In genomic region chr4:106301393-106302084, GRCh38 we compare ENCODE assay signal across 27 cellular contexts. TPM values are rescaled to one million over a fixed set of nuclear protein-coding genes. Genes with fewer than 3 reads are reported as not detected.
DNase-seq lines count a peak whose midpoint lies in the region; ATAC-seq, FAIRE-seq and TF ChIP-seq lines count a peak whose summit lies in the region.
"Had no signal": no experiment of that assay in that cellular context is flagged by ENCODE, and none has a peak within 500 bp of the region (broad histone marks: within the 10 kb centered on the region; RNA-seq: fewer than 3 reads in every experiment).

No MANE protein-coding gene starts in this region.

- in situ Hi-C loops in GM23248 (cut with MboI): no loop called here
- in situ Hi-C loops in K562 (cut with MboI): loop anchor here (25.0 kb wide), 1 partner anchor 1411 kb away; the partner anchor contains the start of gene PAPSS1

- no peak overlapping the region for H2AFZ ChIP-seq in GM23248
- H2AFZ ChIP-seq in K562 (ENCODE audit: low read depth, low read length): no peak overlapping the region

- peaks cover 19% of the 10 kb centered on the region for H3K79me2 ChIP-seq in GM23248 (ENCODE audit: insufficient read depth)
- peaks cover 2% of the 10 kb centered on the region; the same call in 1 of the 3 replicates for H3K79me2 ChIP-seq in K562 (ENCODE audit: control insufficient read depth, insufficient read depth, low read length)

- H3K4me3 ChIP-seq in GM23248: no peak overlapping the region
- no peak overlapping the region for H3K4me3 ChIP-seq in K562
- H3K4me3 ChIP-seq: A549, dorsolateral prefrontal cortex, SK-N-MC, tibial nerve had no signal

- no peak for TF ChIP-seq CTCF in K562 (IDR thresholded peaks at IDR 0.05 in 2 of 3, conservative IDR thresholded peaks at IDR 0.05 in 1 of 3; ENCODE audit: insufficient read depth in 2 of 3, low read depth in 1 of 3, low read length in 3 of 3)

- H3K27ac ChIP-seq in GM23248 (peak overlapping the region; percentile 32), K562 (ENCODE audit: extremely low read depth, low read depth, low read length) (no peak overlapping the region)
- H3K27ac ChIP-seq: A549, dorsolateral prefrontal cortex, SK-N-MC, tibial nerve had no signal

- H3K4me2 ChIP-seq in GM23248 (ENCODE audit: unreplicated experiment) (peak overlapping the region; percentile 45), K562 (ENCODE audit: insufficient read depth, low read length) (no peak overlapping the region)
- H3K4me2 ChIP-seq: A549 had no signal

- no peaks in the 10 kb centered on the region for H4K20me1 ChIP-seq in GM23248 (ENCODE audit: insufficient read depth)
- H4K20me1 ChIP-seq in K562 (replicated peaks; ENCODE audit: control insufficient read depth, insufficient read depth, low read length): no peaks in the 10 kb centered on the region

- intact Hi-C loops in K562 (cut with micrococcal nuclease): no loop called here

- peaks cover 4% of the 10 kb centered on the region; the same call in 1 of the 2 replicates for H3K36me3 ChIP-seq in GM23248 (ENCODE audit: low read depth)
- H3K36me3 ChIP-seq in K562 (ENCODE audit: control insufficient read depth, insufficient read depth, low read length): peaks cover 40% of the 10 kb centered on the region; the same call in 2 of the 3 replicates

- H3K9ac ChIP-seq in GM23248: no peak overlapping the region
- no peak overlapping the region for H3K9ac ChIP-seq in K562 (ENCODE audit: insufficient read depth in 1 of 2, low read depth in 2 of 2, low read length in 2 of 2)

- H3K27me3 ChIP-seq in GM23248 (replicated peaks; ENCODE audit: insufficient read depth): no peaks in the 10 kb centered on the region
- H3K27me3 ChIP-seq in K562 (ENCODE audit: control insufficient read depth in 2 of 2, insufficient read depth in 2 of 2, low read length in 2 of 2): no peaks in the 10 kb centered on the region
- H3K27me3 ChIP-seq: dorsolateral prefrontal cortex, tibial nerve had no signal

- ATAC-seq in K562: no peak
- ATAC-seq in HG02610 (IDR thresholded peaks at IDR 0.05; ENCODE audit: unreplicated experiment): no peak
- ATAC-seq: A549; activated CD8-positive, alpha-beta T cell treated with anti-CD3 and anti-CD28 coated beads for 36 hours; stimulated activated naive CD8-positive, alpha-beta T cell treated with anti-CD3 and anti-CD28 coated beads, Interleukin-15, amount 100 ng/mL, for 72 hours had no signal

- DNase-seq in AG08395 (ENCODE audit: low spot score) (peak; percentile 9), GM23248 (peak; percentile 40), K562 (ENCODE audit: extremely low read depth in 1 of 4, low spot score in 3 of 4) (no peak), fibroblast of the conjunctiva (ENCODE audit: low read depth) (peak; percentile 17), cortex of kidney (lab: John Stamatoyannopoulos, UW) (no peak), glomerular visceral epithelial cell (ENCODE audit: extremely low spot score) (no peak), NCI-H2196 (lab: John Stamatoyannopoulos, UW; ENCODE audit: unreplicated experiment) (no peak)
- DNase-seq: activated B cell treated with CpG ODN at 0.5 μM for 24 hours; activated CD8-positive, alpha-beta T cell treated with anti-CD3 and anti-CD28 coated beads for 36 hours; activated naive CD4-positive, alpha-beta T cell; activated T-cell treated with anti-CD3 and anti-CD28 coated beads, Interleukin-2, amount 50 U/mL, for 1 hour; amygdala; C1 segment of cervical spinal cord; dorsolateral prefrontal cortex; GOT3; mammary epithelial cell; NCI-H1694 treated with DMSO at 0.1 percent for 48 hours; NCI-H2171 treated with DMSO at 0.1 percent for 48 hours; NCI-H526; RPMI8226; stimulated activated CD4-positive, alpha-beta T cell treated with anti-CD3 and anti-CD28 coated beads, Interleukin-12 subunit alpha, Interleukin-12 subunit beta, amount 100 ng/mL, for 4 hours; stimulated activated naive CD8-positive, alpha-beta T cell treated with anti-CD3 and anti-CD28 coated beads, Interleukin-15, amount 100 ng/mL, for 72 hours; T-helper 9 cell had no signal

- POLR2A ChIA-PET in K562 (lab: Yijun Ruan, JAX): no interaction called here

- TF ChIP-seq POLR2A in K562 (conservative IDR thresholded peaks at IDR 0.05): no peak

- peaks cover 7% of the 10 kb centered on the region for H3F3A ChIP-seq in GM23248 (ENCODE audit: insufficient read depth)

- CTCF ChIA-PET in K562 (lab: Yijun Ruan, JAX; ENCODE audit: low intra/inter-chr PET ratio): no interaction called here

- H3K4me1 ChIP-seq in GM23248 (ENCODE audit: insufficient read depth) (peaks cover 18% of the 10 kb centered on the region), K562 (replicated peaks in 1 of 2; ENCODE audit: control insufficient read depth in 2 of 2, insufficient read depth in 2 of 2, low read length in 2 of 2) (peaks cover 0 to 16% of the 10 kb centered on the region in 2 experiments; a peak in 3 of 5 replicates)
- H3K4me1 ChIP-seq: A549 had no signal

- FAIRE-seq in K562 (lab: Jason Lieb, UNC): no peak
- FAIRE-seq: A549 had no signal

- H3K9me1 ChIP-seq in K562 (ENCODE audit: control insufficient read depth, insufficient read depth, low read length): peaks cover 4% of the 10 kb centered on the region

- TF ChIP-seq EP300 in K562 (IDR thresholded peaks at IDR 0.05; ENCODE audit: low read length): no peak

- WGBS in GM23248 (ENCODE audit: low coverage in 1 of 2, low lambda C conversion rate in 2 of 2, missing lambda C conversion rate in 2 of 2), 2 experiments: 32 to 38% methylated on average over 2 of the region's 2 CpGs
- 80% methylated on average over 2 of the region's 2 CpGs for WGBS in K562 (ENCODE audit: insufficient coverage, low coverage, missing lambda C conversion rate)

- TF ChIP-seq RAD21 in K562 (CRISPR knock-in tag; conservative IDR thresholded peaks at IDR 0.05 in 1 of 2, IDR thresholded peaks at IDR 0.05 in 1 of 2): no peak

- no peaks in the 10 kb centered on the region for H3K9me3 ChIP-seq in GM23248 (ENCODE audit: low read depth)
- no peaks in the 10 kb centered on the region for H3K9me3 ChIP-seq in K562 (replicated peaks; ENCODE audit: control insufficient read depth, insufficient read depth, low read depth, low read length)
- H3K9me3 ChIP-seq: A549, tibial nerve had no signal

- H3K9me2 ChIP-seq in GM23248 (ENCODE audit: insufficient read depth): no peaks in the 10 kb centered on the region

- BruUV-seq in K562 (replicated peaks; lab: Mats Ljungman, UMichigan): no TSS peak

TF ChIP-seq in K562, 482 proteins besides CTCF, POLR2A, EP300 and RAD21 (continues in another document):
- TF ChIP-seq ZNF316 (IDR thresholded peaks at IDR 0.05) (peak; percentile 68), CBX2 (IDR thresholded peaks at IDR 0.05; ENCODE audit: insufficient read depth, low read length, poor library complexity, severe bottlenecking) (no peak), MAFF (IDR thresholded peaks at IDR 0.05; ENCODE audit: low read length) (0 out of 2 replicates have a peak, but pooled peaks have one; percentile 6), PPARD (CRISPR knock-in tag; IDR thresholded peaks at IDR 0.05) (no peak), XRCC5 (IDR thresholded peaks at IDR 0.05; ENCODE audit: low read depth, low read length) (no peak)

RNA-seq across cellular contexts. Expression of gene TBCK, which starts 14.5 kb away (rescaled TPM):
- 38.2 and 45.8 TPM in 2 replicates for total RNA-seq in GM23248 (2014; rRNA removed; shearing (Covaris generic))
- 29.2 and 35.2 TPM in 2 replicates for polyA plus RNA-seq in GM23248 (2016; fragmentation: Nextera tagmentation; extraction: Ambion mirVana)
- total RNA-seq in K562 (2011; cell fraction: chromatin; rRNA removed; ENCODE audit: low replicate concordance): 91.7 and 171 TPM in 2 replicates
- 55.7 and 67.0 TPM in 2 replicates for total RNA-seq in K562 (2011; cell fraction: nucleolus; rRNA removed)
- total RNA-seq in K562 (2011; cell fraction: nucleoplasm; rRNA removed): 69.7 and 80.2 TPM in 2 replicates
- total RNA-seq in K562 (2014; rRNA removed): 16.0 and 16.2 TPM in 2 replicates
- total RNA-seq in K562 (2014; rRNA removed; fragmentation: Illumina TruSeq; extraction: Trizol): 20.9 and 22.4 TPM in 2 replicates
- total RNA-seq in K562 (2015; rRNA removed; fragmentation: Illumina TruSeq; extraction: Trizol): 20.1 and 22.9 TPM in 2 replicates
- total RNA-seq in K562 (2021): 23.8 and 23.9 TPM in 2 replicates
- 21.7 and 26.6 TPM in 2 replicates for polyA plus RNA-seq in K562 (2011; rRNA removed)
- polyA plus RNA-seq in K562 (2011; cell fraction: cytosol; rRNA removed): 9.0 and 10.9 TPM in 2 replicates
- polyA plus RNA-seq in K562 (2011; cell fraction: nucleus; rRNA removed): 55.6 and 61.3 TPM in 2 replicates
- polyA plus RNA-seq in K562 (2012): 9.5 and 10.2 TPM in 2 replicates
- polyA plus RNA-seq in K562 (2014; fragmentation: Illumina TruSeq; extraction: Trizol): 9.1 and 11.3 TPM in 2 replicates
- 10 to 100 TPM in 1 of 2 experiments, 1 to 10 TPM in 1; 5.3 to 11.1 TPM for polyA plus RNA-seq in K562 (2014; fragmentation: Nextera tagmentation; extraction: Ambion mirVana)
- polyA plus RNA-seq in K562 (2014; rRNA removed): 10.6 and 15.7 TPM in 2 replicates
- 66.3 and 82.8 TPM in 2 replicates for polyA minus RNA-seq in K562 (2011; rRNA and poly(A)+ RNA removed)
- 11.5 and 12.3 TPM in 2 replicates for polyA minus RNA-seq in K562 (2011; cell fraction: cytosol; rRNA and poly(A)+ RNA removed)
- polyA minus RNA-seq in K562 (2011; cell fraction: nucleus; rRNA and poly(A)+ RNA removed): 160 and 215 TPM in 2 replicates

RNA-seq across cellular contexts. Expression of gene AIMP1, which starts 14.8 kb away (rescaled TPM):
- 45.5 and 45.9 TPM in 2 replicates for total RNA-seq in GM23248 (2014; rRNA removed; shearing (Covaris generic))
- polyA plus RNA-seq in GM23248 (2016; fragmentation: Nextera tagmentation; extraction: Ambion mirVana): 101 and 103 TPM in 2 replicates
- 5.0 and 25.9 TPM in 2 replicates for total RNA-seq in K562 (2011; cell fraction: chromatin; rRNA removed; ENCODE audit: low replicate concordance)
- total RNA-seq in K562 (2011; cell fraction: nucleolus; rRNA removed): 3.0 and 4.1 TPM in 2 replicates
- 7.5 and 13.0 TPM in 2 replicates for total RNA-seq in K562 (2011; cell fraction: nucleoplasm; rRNA removed)
- 28.7 and 39.9 TPM in 2 replicates for total RNA-seq in K562 (2014; rRNA removed)
- 71.5 and 98.0 TPM in 2 replicates for total RNA-seq in K562 (2014; rRNA removed; fragmentation: Illumina TruSeq; extraction: Trizol)
- total RNA-seq in K562 (2015; rRNA removed; fragmentation: Illumina TruSeq; extraction: Trizol): 42.9 and 48.7 TPM in 2 replicates
- total RNA-seq in K562 (2021): 65.9 and 70.1 TPM in 2 replicates
- polyA plus RNA-seq in K562 (2011; rRNA removed): 43.0 and 59.8 TPM in 2 replicates
- 3.7 and 10.7 TPM in 2 replicates for polyA plus RNA-seq in K562 (2011; cell fraction: cytosol; rRNA removed)
- 10.3 and 21.6 TPM in 2 replicates for polyA plus RNA-seq in K562 (2011; cell fraction: nucleus; rRNA removed)
- polyA plus RNA-seq in K562 (2012): 51.3 and 68.3 TPM in 2 replicates
- polyA plus RNA-seq in K562 (2014; fragmentation: Illumina TruSeq; extraction: Trizol): 74.3 and 89.1 TPM in 2 replicates
- 100 to 1,000 TPM; 128 to 141 TPM for polyA plus RNA-seq in K562 (2014; fragmentation: Nextera tagmentation; extraction: Ambion mirVana)
- 60.3 and 60.4 TPM in 2 replicates for polyA plus RNA-seq in K562 (2014; rRNA removed)
- 19.7 and 23.7 TPM in 2 replicates for polyA minus RNA-seq in K562 (2011; rRNA and poly(A)+ RNA removed)
- polyA minus RNA-seq in K562 (2011; cell fraction: cytosol; rRNA and poly(A)+ RNA removed): 13.6 TPM in 2 replicates
- 5.3 and 9.7 TPM in 2 replicates for polyA minus RNA-seq in K562 (2011; cell fraction: nucleus; rRNA and poly(A)+ RNA removed)

Comparison
In these comparisons a context has a peak if more than half of its experiments do, and no peak if none do; other contexts are left out.
1. DNase-seq: peak in AG08395 (single experiment), GM23248 (single experiment) and fibroblast of the conjunctiva (single experiment); none in K562 (0 of 4), cortex of kidney (single experiment), glomerular visceral epithelial cell (single experiment) and NCI-H2196 (single experiment).